In genomic region chr9:122838441-122838840, GRCh38 we compare ENCODE assay signal across 1 cellular context.
TF ChIP-seq lines count a peak whose summit lies in the region.

No MANE protein-coding gene starts in this region.

TF ChIP-seq in K562, 482 proteins besides CTCF, POLR2A, EP300 and RAD21:
- peak; percentile 30; the same call in 1 of the 2 replicates for TF ChIP-seq ESRRA (IDR thresholded peaks at IDR 0.05; ENCODE audit: borderline replicate concordance, low read depth)
